10 cellular contexts compared by ENCODE assay signal in genomic region chr6:87922947-87923330, GRCh38.
DNase-seq lines count a peak whose midpoint lies in the region; ATAC-seq, FAIRE-seq and TF ChIP-seq lines count a peak whose summit lies in the region.
"Had no signal": no experiment of that assay in that cellular context is flagged by ENCODE, and none has a peak within 500 bp of the region (broad histone marks: within the 10 kb centered on the region; RNA-seq: fewer than 3 reads in every experiment).

No MANE protein-coding gene starts in this region.

- peaks cover 1% of the 10 kb centered on the region for H3K36me3 Mint-ChIP-seq in IgD-negative memory B cell
- H3K36me3 Mint-ChIP-seq in central memory CD8-positive, alpha-beta T cell (ENCODE audit: insufficient read depth): peaks cover 1% of the 10 kb centered on the region
- H3K36me3 Mint-ChIP-seq in CD8-positive, alpha-beta memory T cell: peaks cover 0 to 6% (median 0%) of the 10 kb centered on the region in 3 donors
- H3K36me3 Mint-ChIP-seq: activated naive CD8-positive, alpha-beta T cell had no signal

- no peaks in the 10 kb centered on the region for H3K36me3 ChIP-seq in CD8-positive, alpha-beta memory T cell (ENCODE audit: insufficient read depth, low read length)

- peak overlapping the region; percentile 49 to 90 (median 87) for H3K27ac Mint-ChIP-seq in IgD-negative memory B cell
- H3K27ac Mint-ChIP-seq in central memory CD8-positive, alpha-beta T cell (ENCODE audit: low read depth): peak overlapping the region; percentile 54
- H3K27ac Mint-ChIP-seq in CD8-positive, alpha-beta memory T cell: no peak overlapping the region
- H3K27ac Mint-ChIP-seq: activated naive CD8-positive, alpha-beta T cell had no signal

- no peaks in the 10 kb centered on the region for H3K9me3 Mint-ChIP-seq in IgD-negative memory B cell
- H3K9me3 Mint-ChIP-seq in central memory CD8-positive, alpha-beta T cell: no peaks in the 10 kb centered on the region
- H3K9me3 Mint-ChIP-seq in CD8-positive, alpha-beta memory T cell: no peaks in the 10 kb centered on the region
- H3K9me3 Mint-ChIP-seq: stimulated activated naive CD8-positive, alpha-beta T cell treated with anti-CD3 and anti-CD28 coated beads, Interleukin-15, Interleukin-2, amounts not matched to agents 100 ng/mL and 50 ng/mL, for 24 hours had no signal

- no peak overlapping the region for H3K4me3 ChIP-seq in CD8-positive, alpha-beta memory T cell (ENCODE audit: low read length)

- H3K4me1 ChIP-seq in CD8-positive, alpha-beta memory T cell (ENCODE audit: insufficient read depth, low read length): peaks cover 15% of the 10 kb centered on the region

- H3K27ac ChIP-seq in CD8-positive, alpha-beta memory T cell (ENCODE audit: low read depth, low read length): no peak overlapping the region

- no peaks in the 10 kb centered on the region for H3K27me3 ChIP-seq in CD8-positive, alpha-beta memory T cell (ENCODE audit: insufficient read depth, low read length, poor library complexity, severe bottlenecking)

- POLR2A ChIA-PET in CD8-positive, alpha-beta memory T cell (lab: Charles Lee): no interaction called here

- no peak for FAIRE-seq in H54 (lab: Jason Lieb, UNC)

- H3K4me3 Mint-ChIP-seq in IgD-negative memory B cell: peak overlapping the region; percentile 2 to 53 (median 14)
- no peak overlapping the region for H3K4me3 Mint-ChIP-seq in central memory CD8-positive, alpha-beta T cell
- H3K4me3 Mint-ChIP-seq in CD8-positive, alpha-beta memory T cell: no peak overlapping the region
- H3K4me3 Mint-ChIP-seq: activated naive CD8-positive, alpha-beta T cell; stimulated activated naive CD8-positive, alpha-beta T cell treated with anti-CD3 and anti-CD28 coated beads, Interleukin-15, Interleukin-2, amounts not matched to agents 100 ng/mL and 50 ng/mL, for 24 hours had no signal

- peaks cover 2% of the 10 kb centered on the region for H3K27me3 Mint-ChIP-seq in IgD-negative memory B cell
- H3K27me3 Mint-ChIP-seq in central memory CD8-positive, alpha-beta T cell: peaks cover 28% of the 10 kb centered on the region
- peaks cover 7 to 10% of the 10 kb centered on the region in 2 donors for H3K27me3 Mint-ChIP-seq in CD8-positive, alpha-beta memory T cell

- TF ChIP-seq POLR2A in H54 (IDR thresholded peaks at IDR 0.05; ENCODE audit: low read depth, low read length): no peak

- DNase-seq in central memory CD8-positive, alpha-beta T cell (ENCODE audit: low spot score in 2 of 2): no peak
- DNase-seq in T-helper 9 cell (no peak), mucosa of gallbladder (ENCODE audit: low spot score) (no peak), H54 (ENCODE audit: insufficient read length, low spot score) (no peak)
- DNase-seq in CD8-positive, alpha-beta memory T cell: no peak

- ATAC-seq in GM18517 (IDR thresholded peaks at IDR 0.05; ENCODE audit: unreplicated experiment) (peak; percentile 78), GM21528 (IDR thresholded peaks at IDR 0.05; ENCODE audit: low FRiP score, unreplicated experiment) (peak; percentile 74)
- ATAC-seq in central memory CD8-positive, alpha-beta T cell (replicated peaks; ENCODE audit: extremely low read depth, poor library complexity, severe bottlenecking): peak; percentile 61

- CTCF ChIA-PET in CD8-positive, alpha-beta memory T cell (lab: Charles Lee): no interaction called here

- H3K9me3 ChIP-seq in CD8-positive, alpha-beta memory T cell (ENCODE audit: low read length): no peaks in the 10 kb centered on the region

- H3K4me1 Mint-ChIP-seq in IgD-negative memory B cell: peaks cover 57 to 67% (median 61%) of the 10 kb centered on the region in 3 donors
- peaks cover 34% of the 10 kb centered on the region for H3K4me1 Mint-ChIP-seq in central memory CD8-positive, alpha-beta T cell
- H3K4me1 Mint-ChIP-seq in CD8-positive, alpha-beta memory T cell: peaks cover 24 to 28% (median 26%) of the 10 kb centered on the region in 3 donors

Comparison
In these comparisons a context has a peak if more than half of its experiments do, and no peak if none do; other contexts are left out.
1. H3K27ac Mint-ChIP-seq: peak in IgD-negative memory B cell (3 of 3) and central memory CD8-positive, alpha-beta T cell (single experiment); none in CD8-positive, alpha-beta memory T cell (0 of 8).
2. H3K4me3 Mint-ChIP-seq: peak in IgD-negative memory B cell (4 of 4); none in central memory CD8-positive, alpha-beta T cell (single experiment) and CD8-positive, alpha-beta memory T cell (0 of 7).
3. Peak in every context shown above with its lines, with median percentiles within 50 percentile points of each other: ATAC-seq.